ENCODE assay signal across 8 cellular contexts in the genomic region with DNA sequence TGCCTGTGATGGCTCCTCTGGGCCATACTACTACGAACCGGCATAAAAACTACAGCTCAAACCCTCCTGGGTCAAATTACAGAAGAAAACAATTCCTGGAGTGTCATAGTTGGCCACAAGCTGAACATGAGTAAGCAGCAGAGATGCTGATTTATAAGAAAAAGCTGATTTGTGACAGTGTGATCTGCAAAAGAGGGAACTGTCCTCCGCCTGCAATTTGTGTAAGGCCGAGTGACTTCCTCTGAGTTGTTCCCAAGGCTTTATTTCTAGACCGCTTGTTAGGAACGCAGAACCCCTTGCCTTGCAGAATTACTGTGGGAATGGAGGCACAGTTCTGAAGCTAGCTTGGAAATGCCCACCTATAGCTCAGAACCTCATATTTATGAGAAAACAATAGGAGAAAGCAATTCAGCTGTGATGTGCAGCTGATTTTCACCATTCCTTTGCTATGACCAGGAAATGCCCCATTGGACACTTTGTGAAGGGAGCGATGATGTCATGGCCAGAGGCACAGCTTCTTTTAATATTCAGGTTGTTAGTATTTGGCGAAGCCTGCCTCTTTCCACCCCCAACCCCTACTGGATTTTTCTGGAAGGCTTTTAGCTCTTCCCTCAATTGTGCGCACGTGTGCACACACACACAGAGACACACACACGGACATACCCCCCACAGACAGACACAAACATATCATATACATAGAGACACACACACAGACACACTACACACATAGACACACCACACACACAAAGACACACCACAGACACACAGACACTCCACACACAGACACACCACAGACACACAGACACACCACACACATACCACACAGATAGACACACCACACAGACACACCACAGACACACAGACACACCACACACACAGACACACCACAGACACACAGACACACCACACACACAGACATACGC. TPM values are rescaled to one million over a fixed set of nuclear protein-coding genes. Genes with fewer than 3 reads are reported as not detected.
A peak's percentile ranks its signal among the peaks of the same experiment; 100 is the strongest.
DNase-seq lines count a peak whose midpoint lies in the region; ATAC-seq, FAIRE-seq and TF ChIP-seq lines count a peak whose summit lies in the region.

No MANE protein-coding gene starts in this region.

- H3K4me3 ChIP-seq in DOHH2 (ENCODE audit: low read length) (no peak overlapping the region), choroid plexus epithelial cell (ENCODE audit: low read depth, low read length) (no peak overlapping the region), neural progenitor cell (no peak overlapping the region), small intestine (ENCODE audit: low read depth in 1 of 2, low read length in 2 of 2) (no peak overlapping the region)

- ATAC-seq in GM18498 (IDR thresholded peaks at IDR 0.05; ENCODE audit: unreplicated experiment) (no peak), GM19351 (IDR thresholded peaks at IDR 0.05; ENCODE audit: unreplicated experiment) (no peak), GM21576 (IDR thresholded peaks at IDR 0.05; ENCODE audit: unreplicated experiment) (no peak)

- H3K4me1 ChIP-seq in DOHH2 (ENCODE audit: control insufficient read depth, low read length), result peaks cover 56% of the 10 kb centered on the region
- peaks cover 21% of the 10 kb centered on the region for H3K4me1 ChIP-seq in neural progenitor cell
- H3K4me1 ChIP-seq in small intestine (ENCODE audit: control insufficient read depth in 2 of 2, insufficient read depth in 1 of 2, low read depth in 1 of 2, low read length in 1 of 2), result peaks cover 0 to 9% of the 10 kb centered on the region in 2 donors

- peaks cover 20% of the 10 kb centered on the region for H3K27me3 Mint-ChIP-seq in neural progenitor cell (ENCODE audit: insufficient read depth, low read depth)

- no peaks in the 10 kb centered on the region for H3K36me3 ChIP-seq in DOHH2 (ENCODE audit: control insufficient read depth, low read length)
- no peaks in the 10 kb centered on the region for H3K36me3 ChIP-seq in neural progenitor cell
- no peaks in the 10 kb centered on the region for H3K36me3 ChIP-seq in small intestine (ENCODE audit: control insufficient read depth in 2 of 2, insufficient read depth in 2 of 2, low read length in 2 of 2)

- H3K27me3 ChIP-seq in DOHH2 (ENCODE audit: control insufficient read depth, low read length), result peaks cover 18% of the 10 kb centered on the region
- H3K27me3 ChIP-seq in neural progenitor cell, result no peaks in the 10 kb centered on the region
- H3K27me3 ChIP-seq in small intestine (ENCODE audit: control insufficient read depth in 2 of 2, insufficient read depth in 2 of 2, low read length in 2 of 2), result no peaks in the 10 kb centered on the region

- no peak for TF ChIP-seq CTCF in DOHH2 (IDR thresholded peaks at IDR 0.05; ENCODE audit: low read depth, low read length, poor library complexity, severe bottlenecking)
- TF ChIP-seq CTCF in choroid plexus epithelial cell (conservative IDR thresholded peaks at IDR 0.05; ENCODE audit: low read depth, low read length), result no peak
- TF ChIP-seq CTCF in neural progenitor cell (IDR thresholded peaks at IDR 0.05), result no peak

- H3K27ac Mint-ChIP-seq in neural progenitor cell, result peak overlapping the region; percentile 53

- H2AFZ ChIP-seq in neural progenitor cell (replicated peaks), result no peak overlapping the region

- H3K4me1 Mint-ChIP-seq in neural progenitor cell, result peaks cover 56% of the 10 kb centered on the region

- peaks cover 2% of the 10 kb centered on the region for H3K9me3 Mint-ChIP-seq in neural progenitor cell

- H3K9me2 ChIP-seq in DOHH2 (replicated peaks; ENCODE audit: control insufficient read depth, low read length), result no peaks in the 10 kb centered on the region

- FAIRE-seq in small intestine (lab: Jason Lieb, UNC), result no peak

- peaks cover 1% of the 10 kb centered on the region for H3K36me3 Mint-ChIP-seq in neural progenitor cell

- 0 out of 2 replicates have a peak, but pooled peaks cover 2% of the 10 kb centered on the region for H4K20me1 ChIP-seq in DOHH2 (ENCODE audit: control insufficient read depth, insufficient read depth, low read depth, low read length)
- H4K20me1 ChIP-seq in neural progenitor cell (ENCODE audit: low read depth), result no peaks in the 10 kb centered on the region

- H3K9me3 ChIP-seq in DOHH2 (ENCODE audit: control insufficient read depth, insufficient read depth, low read length), result no peaks in the 10 kb centered on the region
- no peaks in the 10 kb centered on the region for H3K9me3 ChIP-seq in neural progenitor cell (ENCODE audit: low read depth)
- H3K9me3 ChIP-seq in small intestine (ENCODE audit: control insufficient read depth, low read depth), result no peaks in the 10 kb centered on the region

- 76 to 90% (median 89%) methylated on average over 12 of the region's 12 CpGs for WGBS in small intestine, 3 donors

- H3K79me2 ChIP-seq in DOHH2 (ENCODE audit: control insufficient read depth, low read length) (no peaks in the 10 kb centered on the region), neural progenitor cell (ENCODE audit: low read depth) (no peaks in the 10 kb centered on the region)

- no peak overlapping the region for H3K9ac ChIP-seq in neural progenitor cell

- peak; percentile 80 for DNase-seq in NOMO-1 treated with dmso at 0.1 percent for 144 hours (lab: John Stamatoyannopoulos, UW; ENCODE audit: unreplicated experiment)
- DNase-seq in choroid plexus epithelial cell (ENCODE audit: low read depth), result peak; percentile 92
- no peak for DNase-seq in neural progenitor cell (ENCODE audit: low spot score)
- DNase-seq in small intestine, result no peak

- H3K27ac ChIP-seq in DOHH2 (ENCODE audit: low read depth, low read length) (no peak overlapping the region), neural progenitor cell (no peak overlapping the region), small intestine (ENCODE audit: low read depth in 1 of 2, low read length in 1 of 2) (peak overlapping the region in 1 of 2 donors; percentile 52)

- H3K4me2 ChIP-seq in DOHH2 (ENCODE audit: low read length) (peak overlapping the region; percentile 80), neural progenitor cell (no peak overlapping the region)

- peaks cover 14% of the 10 kb centered on the region for H3F3A ChIP-seq in DOHH2 (ENCODE audit: control insufficient read depth, insufficient read depth)
- peaks cover 14% of the 10 kb centered on the region for H3F3A ChIP-seq in neural progenitor cell (ENCODE audit: low read depth)

- peak overlapping the region; percentile 33 for H3K4me3 Mint-ChIP-seq in neural progenitor cell

RNA-seq across cellular contexts. Expression of gene IER5, which starts 47.6 kb away (rescaled TPM):
- 8.0 and 15.3 TPM in 2 replicates for total RNA-seq in neural progenitor cell (ENCODE audit: low replicate concordance)
- 1 to 10 TPM; 4.5 to 7.4 (median 5.1) TPM for polyA plus RNA-seq in small intestine

Comparison
In these comparisons a context has a peak if more than half of its experiments do, and no peak if none do; other contexts are left out.
1. DNase-seq: peak in NOMO-1 treated with dmso at 0.1 percent for 144 hours (single experiment) and choroid plexus epithelial cell (single experiment); none in neural progenitor cell (single experiment) and small intestine (single experiment).